In the genomic region with DNA sequence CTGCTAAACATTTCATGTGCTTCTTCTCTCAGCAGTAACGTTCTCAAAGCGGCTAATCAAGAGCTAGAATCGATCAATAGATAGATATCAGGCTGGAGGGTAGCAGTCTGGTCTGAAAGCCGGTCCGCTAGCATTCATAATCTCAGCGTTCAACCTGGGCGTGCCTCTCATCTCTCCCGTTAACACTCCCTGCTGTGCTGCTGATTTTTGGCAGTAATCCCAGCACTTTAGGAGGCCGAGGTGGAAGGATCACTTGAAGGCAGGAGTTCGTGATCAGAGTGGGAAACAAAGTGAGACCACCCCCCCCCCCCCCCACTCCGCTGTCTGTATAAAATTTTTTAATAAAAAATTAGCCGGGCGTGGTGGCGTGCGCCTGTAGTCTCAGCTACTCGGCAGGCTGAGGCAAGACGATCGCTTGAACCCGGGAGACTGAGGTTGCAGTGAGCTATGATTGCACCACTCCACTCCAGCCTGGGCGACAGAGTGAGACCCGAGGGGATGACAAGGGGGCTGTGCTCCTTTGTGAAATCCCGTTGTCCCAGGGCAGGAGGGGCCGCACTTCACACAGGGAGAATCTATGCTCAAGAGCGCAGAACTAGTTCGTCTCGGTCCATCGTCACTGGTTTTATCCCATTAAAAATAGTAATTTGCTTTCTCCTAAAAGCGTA, we compare ENCODE assay signal across 8 cellular contexts. TPM values are rescaled to one million over a fixed set of nuclear protein-coding genes. Genes with fewer than 3 reads are reported as not detected.
DNase-seq lines count a peak whose midpoint lies in the region; ATAC-seq, FAIRE-seq and TF ChIP-seq lines count a peak whose summit lies in the region.

No MANE protein-coding gene starts in this region.

- H3K36me3 ChIP-seq in PC-9 (ENCODE audit: low read depth) = no peaks in the 10 kb centered on the region
- no peaks in the 10 kb centered on the region for H3K36me3 ChIP-seq in bronchial epithelial cell (ENCODE audit: control insufficient read depth, insufficient read depth, low read length)
- no peaks in the 10 kb centered on the region for H3K36me3 ChIP-seq in lower lobe of right lung
- no peaks in the 10 kb centered on the region for H3K36me3 ChIP-seq in transverse colon

- no peaks in the 10 kb centered on the region for H3F3A ChIP-seq in PC-9 (ENCODE audit: insufficient read depth, low read depth)

- peak overlapping the region; percentile 64 for H3K4me2 ChIP-seq in PC-9

- 0 out of 2 replicates have a peak overlapping the region, but pooled peaks have one; percentile 62 for H2AFZ ChIP-seq in PC-9

- TF ChIP-seq POLR2A in transverse colon (IDR thresholded peaks at IDR 0.05) = no peak

- peak; percentile 48 for DNase-seq in D341Med (ENCODE audit: low spot score)
- DNase-seq in PC-9 = no peak
- peak; percentile 34 for DNase-seq in bronchial epithelial cell (ENCODE audit: low read depth)
- DNase-seq in lower lobe of right lung = no peak
- peak; percentile 35 for DNase-seq in transverse colon
- DNase-seq in posterior vena cava (ENCODE audit: low spot score) = no peak

- CTCF ChIA-PET in PC-9 (lab: Charles Lee) = interaction anchor here (0.6 kb wide), 3 partner anchors 59 to 1783 kb away, joined by 3 to 9 read pairs (median 4); no protein-coding TSS in a partner anchor

- H3K27ac ChIP-seq in PC-9 (no peak overlapping the region), lower lobe of right lung (peak overlapping the region; percentile 37), transverse colon (peak overlapping the region; percentile 63 to 73 (median 64))

- POLR2A ChIA-PET in PC-9 (lab: Charles Lee; ENCODE audit: unreplicated experiment) = interaction anchor here (0.6 to 1.0 kb wide), 3 partner anchors 14 to 127 kb away, joined by 3 to 14 read pairs (median 4); partner anchors contain the start of gene MYOF

- TF ChIP-seq CTCF in PC-9 (conservative IDR thresholded peaks at IDR 0.05) (no peak), bronchial epithelial cell (IDR thresholded peaks at IDR 0.05; ENCODE audit: insufficient read depth, low read length, severe bottlenecking) (no peak), lower lobe of right lung (IDR thresholded peaks at IDR 0.05) (no peak), transverse colon (IDR thresholded peaks at IDR 0.05) (no peak)

- H3K79me2 ChIP-seq in PC-9 (ENCODE audit: low read depth) = 0 out of 2 replicates have a peak, but pooled peaks cover 5% of the 10 kb centered on the region

- 0 to 1% methylated on average over 9 to 28 of the region's 28 CpGs for WGBS in transverse colon (ENCODE audit: low coverage in 1 of 2), 2 donors

- FAIRE-seq in bronchial epithelial cell (lab: Jason Lieb, UNC) = no peak

- no peak for TF ChIP-seq EP300 in transverse colon (IDR thresholded peaks at IDR 0.05; ENCODE audit: low read depth)

- H3K9me3 ChIP-seq in PC-9 (ENCODE audit: insufficient read depth, low read depth) (no peaks in the 10 kb centered on the region), lower lobe of right lung (no peaks in the 10 kb centered on the region), transverse colon (no peaks in the 10 kb centered on the region)

- H3K27me3 ChIP-seq in PC-9 (ENCODE audit: insufficient read depth, low read depth) = no peaks in the 10 kb centered on the region
- H3K27me3 ChIP-seq in bronchial epithelial cell (ENCODE audit: control insufficient read depth, insufficient read depth, low read length) = no peaks in the 10 kb centered on the region
- H3K27me3 ChIP-seq in lower lobe of right lung (ENCODE audit: low read depth) = no peaks in the 10 kb centered on the region
- H3K27me3 ChIP-seq in transverse colon = no peaks in the 10 kb centered on the region

- BruUV-seq in PC-9 (replicated peaks; lab: Mats Ljungman, UMichigan) = TSS peak; percentile 94

- intact Hi-C loops in PC-9 (cut with micrococcal nuclease; ENCODE audit: unreplicated experiment) (loop anchor here (5.0 kb wide), 1 partner anchor 118 kb away; no protein-coding TSS in a partner anchor), lower lobe of right lung (cut with DNase I) (no loop called here), transverse colon (cut with DNase I; ENCODE audit: low total_unique reads) (no loop called here), posterior vena cava (cut with DNase I) (no loop called here)

- in situ Hi-C loops in transverse colon (cut with MboI; ENCODE audit: low pct_ligation_motif_present in 1 of 4, low pct_unique_long_range_greater_than_20kb in 1 of 4, low sequenced_read_pairs in 3 of 4) = no loop called here

- H3K4me3 ChIP-seq in PC-9 (peak overlapping the region; percentile 58), bronchial epithelial cell (ENCODE audit: low read depth, low read length) (peak overlapping the region; percentile 63), lower lobe of right lung (peak overlapping the region; percentile 71), transverse colon (peak overlapping the region; percentile 48 to 73 (median 52))

- no peaks in the 10 kb centered on the region for H4K20me1 ChIP-seq in PC-9 (ENCODE audit: insufficient read depth)

- H3K9me2 ChIP-seq in PC-9 (ENCODE audit: insufficient read depth) = no peaks in the 10 kb centered on the region

- peak; percentile 20 for ATAC-seq in GM19397 (IDR thresholded peaks at IDR 0.05; ENCODE audit: unreplicated experiment)
- ATAC-seq in HG03378 (IDR thresholded peaks at IDR 0.05; ENCODE audit: unreplicated experiment) = peak; percentile 16
- ATAC-seq in lower lobe of right lung = peak; percentile 56 to 72

- H3K4me1 ChIP-seq in PC-9 (replicated peaks; ENCODE audit: insufficient read depth) = no peaks in the 10 kb centered on the region
- H3K4me1 ChIP-seq in lower lobe of right lung = peaks cover 5% of the 10 kb centered on the region
- peaks cover 5 to 12% (median 5%) of the 10 kb centered on the region in 4 donors for H3K4me1 ChIP-seq in transverse colon

RNA-seq across cellular contexts. Expression of gene CEP55, which starts 0.6 kb away (rescaled TPM):
- 29.6 and 38.9 TPM in 2 replicates for total RNA-seq in PC-9 (2021)
- 0.53 and 2.0 TPM in 2 replicates for total RNA-seq in bronchial epithelial cell
- 1.4 TPM for total RNA-seq in lower lobe of right lung
- total RNA-seq in transverse colon = 10 to 100 TPM in 1 of 4 donors, 1 to 10 TPM in 2, not detected in 1; 1.1 to 13.1 (median 4.3) TPM
- 1 to 10 TPM in 1 of 2 donors, under 1 TPM in 1; 0.48 to 1.1 TPM for total RNA-seq in posterior vena cava

RNA-seq across cellular contexts. Expression of gene MYOF, which starts 13.7 kb away (rescaled TPM):
- total RNA-seq in PC-9 (2021) (255 and 274 TPM in 2 replicates), bronchial epithelial cell (108 and 133 TPM in 2 replicates), lower lobe of right lung (127 TPM), transverse colon (10 to 100 TPM; 18.9 to 57.2 (median 50.2) TPM), posterior vena cava (100 to 1,000 TPM; 182 to 227 TPM)

Comparison
In these comparisons a context has a peak if more than half of its experiments do, and no peak if none do; other contexts are left out.
1. DNase-seq: peak in D341Med (single experiment), bronchial epithelial cell (single experiment) and transverse colon (single experiment); none in PC-9 (0 of 2), lower lobe of right lung (single experiment) and posterior vena cava (single experiment).
2. Peak in every context shown above with its lines, with median percentiles within 50 percentile points of each other: ATAC-seq and H3K4me3 ChIP-seq.